In the genomic region with DNA sequence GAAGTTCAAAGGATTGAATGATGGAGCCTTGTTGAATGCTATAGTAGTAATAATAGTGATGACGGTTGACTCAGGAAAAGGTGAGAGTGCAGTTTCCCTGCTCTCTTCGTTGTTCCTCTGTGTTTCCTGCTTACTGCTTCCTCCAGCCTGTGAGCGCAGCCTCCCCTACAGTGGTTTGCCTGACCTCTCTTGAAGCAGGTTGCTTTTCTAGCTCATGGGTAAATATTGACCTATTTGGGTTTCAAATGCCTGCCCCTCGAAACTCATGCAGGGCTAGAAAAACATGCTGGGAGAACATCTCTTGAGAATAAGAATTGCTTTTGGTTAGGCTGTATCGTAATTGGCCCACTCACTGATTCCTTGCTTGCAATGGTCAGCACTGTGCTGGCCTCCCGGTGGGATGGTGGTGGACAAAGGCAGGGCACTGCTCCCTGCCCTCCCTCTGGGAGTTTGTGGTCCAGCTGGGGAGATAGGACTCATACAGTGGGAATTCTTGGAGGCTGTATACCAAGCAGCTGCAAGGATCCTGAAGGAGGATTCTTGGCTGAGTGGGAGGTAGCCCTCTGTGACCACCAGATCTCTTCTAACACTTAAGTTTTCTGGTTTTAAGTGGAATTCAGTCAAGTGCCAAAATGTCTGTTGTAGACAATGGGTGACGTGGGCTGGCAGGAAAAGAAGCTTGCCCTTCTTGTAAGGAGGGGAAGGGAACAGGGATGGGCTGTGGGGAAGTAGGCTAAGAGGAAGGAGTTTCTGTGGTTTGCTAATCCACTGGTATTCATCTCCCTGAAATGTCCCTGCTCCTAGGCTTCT, we compare ENCODE assay signal across 1 cellular context.
TF ChIP-seq lines count a peak whose summit lies in the region.

No MANE protein-coding gene starts in this region.

TF ChIP-seq in HepG2, 621 proteins besides CTCF, POLR2A, EP300 and RAD21 (continued from another document and continues in another):
- TF ChIP-seq, protein P1, sequence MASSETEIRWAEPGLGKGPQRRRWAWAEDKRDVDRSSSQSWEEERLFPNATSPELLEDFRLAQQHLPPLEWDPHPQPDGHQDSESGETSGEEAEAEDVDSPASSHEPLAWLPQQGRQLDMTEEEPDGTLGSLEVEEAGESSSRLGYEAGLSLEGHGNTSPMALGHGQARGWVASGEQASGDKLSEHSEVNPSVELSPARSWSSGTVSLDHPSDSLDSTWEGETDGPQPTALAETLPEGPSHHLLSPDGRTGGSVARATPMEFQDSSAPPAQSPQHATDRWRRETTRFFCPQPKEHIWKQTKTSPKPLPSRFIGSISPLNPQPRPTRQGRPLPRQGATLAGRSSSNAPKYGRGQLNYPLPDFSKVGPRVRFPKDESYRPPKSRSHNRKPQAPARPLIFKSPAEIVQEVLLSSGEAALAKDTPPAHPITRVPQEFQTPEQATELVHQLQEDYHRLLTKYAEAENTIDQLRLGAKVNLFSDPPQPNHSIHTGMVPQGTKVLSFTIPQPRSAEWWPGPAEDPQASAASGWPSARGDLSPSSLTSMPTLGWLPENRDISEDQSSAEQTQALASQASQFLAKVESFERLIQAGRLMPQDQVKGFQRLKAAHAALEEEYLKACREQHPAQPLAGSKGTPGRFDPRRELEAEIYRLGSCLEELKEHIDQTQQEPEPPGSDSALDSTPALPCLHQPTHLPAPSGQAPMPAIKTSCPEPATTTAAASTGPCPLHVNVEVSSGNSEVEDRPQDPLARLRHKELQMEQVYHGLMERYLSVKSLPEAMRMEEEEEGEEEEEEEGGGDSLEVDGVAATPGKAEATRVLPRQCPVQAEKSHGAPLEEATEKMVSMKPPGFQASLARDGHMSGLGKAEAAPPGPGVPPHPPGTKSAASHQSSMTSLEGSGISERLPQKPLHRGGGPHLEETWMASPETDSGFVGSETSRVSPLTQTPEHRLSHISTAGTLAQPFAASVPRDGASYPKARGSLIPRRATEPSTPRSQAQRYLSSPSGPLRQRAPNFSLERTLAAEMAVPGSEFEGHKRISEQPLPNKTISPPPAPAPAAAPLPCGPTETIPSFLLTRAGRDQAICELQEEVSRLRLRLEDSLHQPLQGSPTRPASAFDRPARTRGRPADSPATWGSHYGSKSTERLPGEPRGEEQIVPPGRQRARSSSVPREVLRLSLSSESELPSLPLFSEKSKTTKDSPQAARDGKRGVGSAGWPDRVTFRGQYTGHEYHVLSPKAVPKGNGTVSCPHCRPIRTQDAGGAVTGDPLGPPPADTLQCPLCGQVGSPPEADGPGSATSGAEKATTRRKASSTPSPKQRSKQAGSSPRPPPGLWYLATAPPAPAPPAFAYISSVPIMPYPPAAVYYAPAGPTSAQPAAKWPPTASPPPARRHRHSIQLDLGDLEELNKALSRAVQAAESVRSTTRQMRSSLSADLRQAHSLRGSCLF (CRISPR knock-in tag; IDR thresholded peaks at IDR 0.05; ENCODE audit: borderline replicate concordance), result no peak
- TF ChIP-seq, protein P2, sequence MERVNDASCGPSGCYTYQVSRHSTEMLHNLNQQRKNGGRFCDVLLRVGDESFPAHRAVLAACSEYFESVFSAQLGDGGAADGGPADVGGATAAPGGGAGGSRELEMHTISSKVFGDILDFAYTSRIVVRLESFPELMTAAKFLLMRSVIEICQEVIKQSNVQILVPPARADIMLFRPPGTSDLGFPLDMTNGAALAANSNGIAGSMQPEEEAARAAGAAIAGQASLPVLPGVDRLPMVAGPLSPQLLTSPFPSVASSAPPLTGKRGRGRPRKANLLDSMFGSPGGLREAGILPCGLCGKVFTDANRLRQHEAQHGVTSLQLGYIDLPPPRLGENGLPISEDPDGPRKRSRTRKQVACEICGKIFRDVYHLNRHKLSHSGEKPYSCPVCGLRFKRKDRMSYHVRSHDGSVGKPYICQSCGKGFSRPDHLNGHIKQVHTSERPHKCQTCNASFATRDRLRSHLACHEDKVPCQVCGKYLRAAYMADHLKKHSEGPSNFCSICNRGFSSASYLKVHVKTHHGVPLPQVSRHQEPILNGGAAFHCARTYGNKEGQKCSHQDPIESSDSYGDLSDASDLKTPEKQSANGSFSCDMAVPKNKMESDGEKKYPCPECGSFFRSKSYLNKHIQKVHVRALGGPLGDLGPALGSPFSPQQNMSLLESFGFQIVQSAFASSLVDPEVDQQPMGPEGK (CRISPR knock-in tag; IDR thresholded peaks at IDR 0.05), result no peak
- TF ChIP-seq POLR2G (IDR thresholded peaks at IDR 0.05; ENCODE audit: low read depth, low read length) (no peak), ERF (CRISPR knock-in tag; IDR thresholded peaks at IDR 0.05) (peak; percentile 85), MIER3 (CRISPR knock-in tag; IDR thresholded peaks at IDR 0.05; ENCODE audit: borderline replicate concordance) (0 out of 2 replicates have a peak, but pooled peaks have one; percentile 37), HCFC1 (IDR thresholded peaks at IDR 0.05; ENCODE audit: low read depth, low read length) (no peak), ESRRA (CRISPR knock-in tag; IDR thresholded peaks at IDR 0.05; ENCODE audit: low read depth) (no peak), ZFP36L1 (CRISPR knock-in tag; IDR thresholded peaks at IDR 0.05) (no peak), JDP2 (CRISPR knock-in tag; IDR thresholded peaks at IDR 0.05; ENCODE audit: borderline replicate concordance) (no peak), HOXA3 (CRISPR knock-in tag; IDR thresholded peaks at IDR 0.05) (0 out of 2 replicates have a peak, but pooled peaks have one; percentile 36), SP4 (CRISPR knock-in tag; IDR thresholded peaks at IDR 0.05) (0 out of 2 replicates have a peak, but pooled peaks have one; percentile 49), TAF15 (IDR thresholded peaks at IDR 0.05; ENCODE audit: low read depth, low read length, poor library complexity, severe bottlenecking) (no peak), ZNF552 (CRISPR knock-in tag; IDR thresholded peaks at IDR 0.05; ENCODE audit: borderline replicate concordance) (no peak), STAG1 (CRISPR knock-in tag; IDR thresholded peaks at IDR 0.05) (peak; percentile 11; the same call in 1 of the 2 replicates), MZF1 (CRISPR knock-in tag; IDR thresholded peaks at IDR 0.05; ENCODE audit: borderline replicate concordance) (no peak), SIN3A (IDR thresholded peaks at IDR 0.05; ENCODE audit: borderline replicate concordance, low read depth, low read length) (no peak), ZNF891 (CRISPR knock-in tag; IDR thresholded peaks at IDR 0.05) (no peak), ZNF703 (CRISPR knock-in tag; IDR thresholded peaks at IDR 0.05; ENCODE audit: borderline replicate concordance) (no peak), FOXP1 (IDR thresholded peaks at IDR 0.05) (no peak), FOXP1 (CRISPR knock-in tag; IDR thresholded peaks at IDR 0.05) (peak; percentile 75), ZNF572 (CRISPR knock-in tag; IDR thresholded peaks at IDR 0.05) (peak; percentile 40; the same call in 1 of the 2 replicates)
- TF ChIP-seq, protein P3, sequence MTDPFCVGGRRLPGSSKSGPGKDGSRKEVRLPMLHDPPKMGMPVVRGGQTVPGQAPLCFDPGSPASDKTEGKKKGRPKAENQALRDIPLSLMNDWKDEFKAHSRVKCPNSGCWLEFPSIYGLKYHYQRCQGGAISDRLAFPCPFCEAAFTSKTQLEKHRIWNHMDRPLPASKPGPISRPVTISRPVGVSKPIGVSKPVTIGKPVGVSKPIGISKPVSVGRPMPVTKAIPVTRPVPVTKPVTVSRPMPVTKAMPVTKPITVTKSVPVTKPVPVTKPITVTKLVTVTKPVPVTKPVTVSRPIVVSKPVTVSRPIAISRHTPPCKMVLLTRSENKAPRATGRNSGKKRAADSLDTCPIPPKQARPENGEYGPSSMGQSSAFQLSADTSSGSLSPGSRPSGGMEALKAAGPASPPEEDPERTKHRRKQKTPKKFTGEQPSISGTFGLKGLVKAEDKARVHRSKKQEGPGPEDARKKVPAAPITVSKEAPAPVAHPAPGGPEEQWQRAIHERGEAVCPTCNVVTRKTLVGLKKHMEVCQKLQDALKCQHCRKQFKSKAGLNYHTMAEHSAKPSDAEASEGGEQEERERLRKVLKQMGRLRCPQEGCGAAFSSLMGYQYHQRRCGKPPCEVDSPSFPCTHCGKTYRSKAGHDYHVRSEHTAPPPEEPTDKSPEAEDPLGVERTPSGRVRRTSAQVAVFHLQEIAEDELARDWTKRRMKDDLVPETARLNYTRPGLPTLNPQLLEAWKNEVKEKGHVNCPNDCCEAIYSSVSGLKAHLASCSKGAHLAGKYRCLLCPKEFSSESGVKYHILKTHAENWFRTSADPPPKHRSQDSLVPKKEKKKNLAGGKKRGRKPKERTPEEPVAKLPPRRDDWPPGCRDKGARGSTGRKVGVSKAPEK (CRISPR knock-in tag; IDR thresholded peaks at IDR 0.05; ENCODE audit: borderline replicate concordance), result no peak
- TF ChIP-seq, protein P4, sequence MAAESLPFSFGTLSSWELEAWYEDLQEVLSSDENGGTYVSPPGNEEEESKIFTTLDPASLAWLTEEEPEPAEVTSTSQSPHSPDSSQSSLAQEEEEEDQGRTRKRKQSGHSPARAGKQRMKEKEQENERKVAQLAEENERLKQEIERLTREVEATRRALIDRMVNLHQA (CRISPR knock-in tag; IDR thresholded peaks at IDR 0.05), result no peak
- TF ChIP-seq, protein P5, sequence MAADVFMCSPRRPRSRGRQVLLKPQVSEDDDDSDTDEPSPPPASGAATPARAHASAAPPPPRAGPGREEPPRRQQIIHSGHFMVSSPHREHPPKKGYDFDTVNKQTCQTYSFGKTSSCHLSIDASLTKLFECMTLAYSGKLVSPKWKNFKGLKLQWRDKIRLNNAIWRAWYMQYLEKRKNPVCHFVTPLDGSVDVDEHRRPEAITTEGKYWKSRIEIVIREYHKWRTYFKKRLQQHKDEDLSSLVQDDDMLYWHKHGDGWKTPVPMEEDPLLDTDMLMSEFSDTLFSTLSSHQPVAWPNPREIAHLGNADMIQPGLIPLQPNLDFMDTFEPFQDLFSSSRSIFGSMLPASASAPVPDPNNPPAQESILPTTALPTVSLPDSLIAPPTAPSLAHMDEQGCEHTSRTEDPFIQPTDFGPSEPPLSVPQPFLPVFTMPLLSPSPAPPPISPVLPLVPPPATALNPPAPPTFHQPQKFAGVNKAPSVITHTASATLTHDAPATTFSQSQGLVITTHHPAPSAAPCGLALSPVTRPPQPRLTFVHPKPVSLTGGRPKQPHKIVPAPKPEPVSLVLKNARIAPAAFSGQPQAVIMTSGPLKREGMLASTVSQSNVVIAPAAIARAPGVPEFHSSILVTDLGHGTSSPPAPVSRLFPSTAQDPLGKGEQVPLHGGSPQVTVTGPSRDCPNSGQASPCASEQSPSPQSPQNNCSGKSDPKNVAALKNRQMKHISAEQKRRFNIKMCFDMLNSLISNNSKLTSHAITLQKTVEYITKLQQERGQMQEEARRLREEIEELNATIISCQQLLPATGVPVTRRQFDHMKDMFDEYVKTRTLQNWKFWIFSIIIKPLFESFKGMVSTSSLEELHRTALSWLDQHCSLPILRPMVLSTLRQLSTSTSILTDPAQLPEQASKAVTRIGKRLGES (CRISPR knock-in tag; IDR thresholded peaks at IDR 0.05; ENCODE audit: borderline replicate concordance), result no peak
- TF ChIP-seq, protein P6, sequence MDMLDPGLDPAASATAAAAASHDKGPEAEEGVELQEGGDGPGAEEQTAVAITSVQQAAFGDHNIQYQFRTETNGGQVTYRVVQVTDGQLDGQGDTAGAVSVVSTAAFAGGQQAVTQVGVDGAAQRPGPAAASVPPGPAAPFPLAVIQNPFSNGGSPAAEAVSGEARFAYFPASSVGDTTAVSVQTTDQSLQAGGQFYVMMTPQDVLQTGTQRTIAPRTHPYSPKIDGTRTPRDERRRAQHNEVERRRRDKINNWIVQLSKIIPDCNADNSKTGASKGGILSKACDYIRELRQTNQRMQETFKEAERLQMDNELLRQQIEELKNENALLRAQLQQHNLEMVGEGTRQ (IDR thresholded peaks at IDR 0.05; ENCODE audit: low read depth, low read length), result no peak
- TF ChIP-seq, protein P6 (CRISPR knock-in tag; IDR thresholded peaks at IDR 0.05; ENCODE audit: borderline replicate concordance), result no peak
- TF ChIP-seq, protein P7, sequence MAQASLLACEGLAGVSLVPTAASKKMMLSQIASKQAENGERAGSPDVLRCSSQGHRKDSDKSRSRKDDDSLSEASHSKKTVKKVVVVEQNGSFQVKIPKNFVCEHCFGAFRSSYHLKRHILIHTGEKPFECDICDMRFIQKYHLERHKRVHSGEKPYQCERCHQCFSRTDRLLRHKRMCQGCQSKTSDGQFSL (CRISPR knock-in tag; IDR thresholded peaks at IDR 0.05), result no peak
- TF ChIP-seq, protein P8, sequence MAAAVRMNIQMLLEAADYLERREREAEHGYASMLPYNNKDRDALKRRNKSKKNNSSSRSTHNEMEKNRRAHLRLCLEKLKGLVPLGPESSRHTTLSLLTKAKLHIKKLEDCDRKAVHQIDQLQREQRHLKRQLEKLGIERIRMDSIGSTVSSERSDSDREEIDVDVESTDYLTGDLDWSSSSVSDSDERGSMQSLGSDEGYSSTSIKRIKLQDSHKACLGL (CRISPR knock-in tag; IDR thresholded peaks at IDR 0.05), result no peak
- TF ChIP-seq, protein P9, sequence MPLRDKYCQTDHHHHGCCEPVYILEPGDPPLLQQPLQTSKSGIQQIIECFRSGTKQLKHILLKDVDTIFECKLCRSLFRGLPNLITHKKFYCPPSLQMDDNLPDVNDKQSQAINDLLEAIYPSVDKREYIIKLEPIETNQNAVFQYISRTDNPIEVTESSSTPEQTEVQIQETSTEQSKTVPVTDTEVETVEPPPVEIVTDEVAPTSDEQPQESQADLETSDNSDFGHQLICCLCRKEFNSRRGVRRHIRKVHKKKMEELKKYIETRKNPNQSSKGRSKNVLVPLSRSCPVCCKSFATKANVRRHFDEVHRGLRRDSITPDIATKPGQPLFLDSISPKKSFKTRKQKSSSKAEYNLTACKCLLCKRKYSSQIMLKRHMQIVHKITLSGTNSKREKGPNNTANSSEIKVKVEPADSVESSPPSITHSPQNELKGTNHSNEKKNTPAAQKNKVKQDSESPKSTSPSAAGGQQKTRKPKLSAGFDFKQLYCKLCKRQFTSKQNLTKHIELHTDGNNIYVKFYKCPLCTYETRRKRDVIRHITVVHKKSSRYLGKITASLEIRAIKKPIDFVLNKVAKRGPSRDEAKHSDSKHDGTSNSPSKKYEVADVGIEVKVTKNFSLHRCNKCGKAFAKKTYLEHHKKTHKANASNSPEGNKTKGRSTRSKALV (CRISPR knock-in tag; IDR thresholded peaks at IDR 0.05), result 0 out of 2 replicates have a peak, but pooled peaks have one; percentile 10
